In genomic region chr4:37438880-37439279, GRCh38 we compare ENCODE assay signal across 1 cellular context.
A peak's percentile ranks its signal among the peaks of the same experiment; 100 is the strongest.
TF ChIP-seq lines count a peak whose summit lies in the region.

No MANE protein-coding gene starts in this region.

TF ChIP-seq in K562, 482 proteins besides CTCF, POLR2A, EP300 and RAD21 (continued from another document):
- TF ChIP-seq E2F5 (CRISPR knock-in tag; IDR thresholded peaks at IDR 0.05) (no peak), ZNF347 (CRISPR knock-in tag; IDR thresholded peaks at IDR 0.05; ENCODE audit: low read depth) (no peak), TARDBP (IDR thresholded peaks at IDR 0.05) (no peak), DLX4 (CRISPR knock-in tag; IDR thresholded peaks at IDR 0.05) (no peak), CEBPG (CRISPR knock-in tag; IDR thresholded peaks at IDR 0.05) (no peak), CEBPG (tag; conservative IDR thresholded peaks at IDR 0.05 in 1 of 2, IDR thresholded peaks at IDR 0.05 in 1 of 2) (peak; percentile 31 to 53; a peak in 2 of 4 replicates), POLR2B (IDR thresholded peaks at IDR 0.05; ENCODE audit: low read depth, partially characterized antibody) (no peak), TAF1 (IDR thresholded peaks at IDR 0.05; ENCODE audit: control insufficient read depth, extremely low read depth, insufficient read depth, low read length, severe bottlenecking) (no peak), ZNF551 (CRISPR knock-in tag; IDR thresholded peaks at IDR 0.05) (no peak), CEBPB (tag; IDR thresholded peaks at IDR 0.05) (peak; percentile 53), DMBX1 (CRISPR knock-in tag; IDR thresholded peaks at IDR 0.05; ENCODE audit: borderline replicate concordance) (no peak), CEBPZ (IDR thresholded peaks at IDR 0.05; ENCODE audit: borderline replicate concordance, low read depth, low read length) (no peak), LEF1 (IDR thresholded peaks at IDR 0.05) (no peak), ZBTB12 (CRISPR knock-in tag; IDR thresholded peaks at IDR 0.05) (no peak), ATF3 (IDR thresholded peaks at IDR 0.05) (peak; percentile 64), ATF3 (CRISPR knock-in tag; conservative IDR thresholded peaks at IDR 0.05) (no peak), CHD2 (IDR thresholded peaks at IDR 0.05; ENCODE audit: low read depth, low read length) (no peak), ASH1L (IDR thresholded peaks at IDR 0.05; ENCODE audit: borderline replicate concordance, low read depth, partially characterized antibody) (no peak), ZSCAN29 (IDR thresholded peaks at IDR 0.05) (no peak), THRAP3 (IDR thresholded peaks at IDR 0.05; ENCODE audit: borderline replicate concordance) (no peak), ZBTB8A (IDR thresholded peaks at IDR 0.05; ENCODE audit: partially characterized antibody) (no peak), JUN (IDR thresholded peaks at IDR 0.05; ENCODE audit: borderline replicate concordance, low read depth, low read length) (no peak), JUN (CRISPR knock-in tag; IDR thresholded peaks at IDR 0.05; ENCODE audit: borderline replicate concordance) (no peak), NCOR1 (IDR thresholded peaks at IDR 0.05) (no peak), MEF2D (tag; conservative IDR thresholded peaks at IDR 0.05; ENCODE audit: low read depth) (no peak), SP1 (CRISPR knock-in tag; IDR thresholded peaks at IDR 0.05) (no peak), ZBTB43 (CRISPR knock-in tag; IDR thresholded peaks at IDR 0.05) (no peak), NR3C1 (CRISPR knock-in tag; IDR thresholded peaks at IDR 0.05) (no peak)
